ENCODE assay signal across 28 cellular contexts in the genomic region with DNA sequence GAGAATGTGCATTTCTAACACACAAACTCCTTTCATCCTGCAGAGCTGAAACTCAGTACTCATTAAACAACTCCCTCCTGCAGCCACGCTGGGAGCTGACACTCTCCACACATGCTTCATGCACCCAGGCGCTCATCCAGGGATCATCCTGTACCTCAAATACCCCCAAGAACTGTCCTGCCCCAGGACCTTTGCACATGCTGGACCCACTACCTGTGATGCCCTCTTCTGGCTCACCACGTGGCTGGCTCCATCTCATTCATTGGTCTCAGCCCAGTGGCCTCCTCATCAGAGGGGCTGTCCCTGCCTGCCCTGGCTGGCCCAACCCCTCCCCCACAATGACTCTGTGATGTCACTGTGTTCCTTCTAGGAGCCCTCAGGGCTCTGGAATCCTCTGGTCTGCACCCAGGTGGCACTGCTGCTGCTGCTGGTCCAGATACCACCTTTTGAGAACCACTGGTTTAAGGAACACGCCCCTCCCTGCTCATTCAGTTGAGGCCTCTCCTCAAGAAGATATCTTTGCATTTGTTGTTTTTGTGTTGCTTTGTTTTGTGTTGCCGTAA.
"Had no signal": no experiment of that assay in that cellular context is flagged by ENCODE, and none has a peak within 500 bp of the region (broad histone marks: within the 10 kb centered on the region; RNA-seq: fewer than 3 reads in every experiment).

No MANE protein-coding gene starts in this region.

- H3K4me1 Mint-ChIP-seq: memory B cell; nephron; stimulated activated naive B cell treated with anti-CD40 and anti-IgM and Interleukin-4, amounts not matched to agents 10 μg/mL and 1 μg/mL and 100 μg/mL, for 72 hours had no signal

- H3K9me3 ChIP-seq: colonic mucosa, gastrocnemius medialis, ovary, psoas muscle, thoracic aorta, tibial nerve, upper lobe of left lung had no signal

- H3K4me3 ChIP-seq: colonic mucosa, gastrocnemius medialis, lung, ovary, psoas muscle, skin epidermis, thoracic aorta, tibial nerve, upper lobe of left lung had no signal

- H3K4me1 ChIP-seq: colonic mucosa, gastrocnemius medialis, psoas muscle had no signal

- H3K36me3 Mint-ChIP-seq: memory B cell; naive thymus-derived CD4-positive, alpha-beta T cell; stimulated activated naive B cell treated with anti-CD40 and anti-IgM and Interleukin-4, amounts not matched to agents 10 μg/mL and 1 μg/mL and 100 μg/mL, for 72 hours had no signal

- H3K27me3 ChIP-seq: colonic mucosa, ovary, upper lobe of left lung had no signal

- H3K27ac ChIP-seq: colonic mucosa, epithelial cell of prostate, gastrocnemius medialis, ovary, psoas muscle, skin epidermis, thoracic aorta, tibial nerve, upper lobe of left lung had no signal

- H3K36me3 ChIP-seq: colonic mucosa, gastrocnemius medialis, ovary, thoracic aorta, tibial nerve, upper lobe of left lung had no signal

- H3K4me3 Mint-ChIP-seq: dendritic cell treated with granulocyte-macrophage colony-stimulating factor and Interleukin-4, amounts not matched to agents 40 ng/mL and 50 ng/mL, for 4 days; endodermal cell; memory B cell; naive thymus-derived CD4-positive, alpha-beta T cell; nephron; stimulated activated naive B cell treated with anti-CD40 and anti-IgM and Interleukin-4, amounts not matched to agents 10 μg/mL and 1 μg/mL and 100 μg/mL, for 72 hours; stimulated activated naive CD8-positive, alpha-beta T cell treated with anti-CD3 and anti-CD28 coated beads, Interleukin-15, Interleukin-2, amounts not matched to agents 100 ng/mL and 50 ng/mL, for 24 hours had no signal

- ATAC-seq: esophagus mucosa; gastrocnemius medialis; left lobe of liver; naive thymus-derived CD4-positive, alpha-beta T cell; psoas muscle; right cardiac atrium; stimulated activated naive B cell treated with anti-CD40 and anti-IgM and Interleukin-4, amounts not matched to agents 10 μg/mL and 1 μg/mL and 100 μg/mL, for 72 hours had no signal

- H3K9me3 Mint-ChIP-seq: dendritic cell treated with granulocyte-macrophage colony-stimulating factor and Interleukin-4, amounts not matched to agents 40 ng/mL and 50 ng/mL, for 4 days; endodermal cell had no signal

- H3K27ac Mint-ChIP-seq: dendritic cell treated with granulocyte-macrophage colony-stimulating factor and Interleukin-4, amounts not matched to agents 40 ng/mL and 50 ng/mL, for 4 days; endodermal cell; memory B cell; naive thymus-derived CD4-positive, alpha-beta T cell; stimulated activated naive B cell treated with anti-CD40 and anti-IgM and Interleukin-4, amounts not matched to agents 10 μg/mL and 1 μg/mL and 100 μg/mL, for 72 hours; stimulated activated naive CD8-positive, alpha-beta T cell treated with anti-CD3 and anti-CD28 coated beads, Interleukin-15, Interleukin-2, amounts not matched to agents 100 ng/mL and 50 ng/mL, for 24 hours had no signal

- DNase-seq: colonic mucosa; effector CD8-positive, alpha-beta T cell; endodermal cell; foreskin fibroblast; gastrocnemius medialis; head of caudate nucleus; kidney; midbrain; naive thymus-derived CD4-positive, alpha-beta T cell; occipital lobe; ovary; psoas muscle; right cardiac atrium; stimulated activated CD4-positive, alpha-beta T cell treated with anti-CD3 and anti-CD28 coated beads, Interleukin-15, amount 100 ng/mL, for 24 hours; stimulated activated CD4-positive, alpha-beta T cell treated with anti-CD3 and anti-CD28 coated beads, Interleukin-2, amount 100 ng/mL, for 48 hours; stimulated activated naive B cell treated with anti-CD40 and anti-IgM and Interleukin-4, amounts not matched to agents 10 μg/mL and 1 μg/mL and 100 μg/mL, for 72 hours; upper lobe of left lung had no signal
